In genomic region chr9:71909887-71910601, GRCh38 we compare ENCODE assay signal across 8 cellular contexts. TPM values are rescaled to one million over a fixed set of nuclear protein-coding genes. Genes with fewer than 3 reads are reported as not detected.
A peak's percentile ranks its signal among the peaks of the same experiment; 100 is the strongest.
DNase-seq lines count a peak whose midpoint lies in the region; ATAC-seq and TF ChIP-seq lines count a peak whose summit lies in the region.

No MANE protein-coding gene starts in this region.

- no peak for DNase-seq in AG04449 (ENCODE audit: low read depth, low spot score)
- peak; percentile 49 for DNase-seq in HT-29 (ENCODE audit: low spot score)
- peak; percentile 55 for DNase-seq in SW480 (ENCODE audit: low spot score)
- DNase-seq in brain microvascular endothelial cell: peak; percentile 20
- peak; percentile 81 for DNase-seq in sciatic nerve (ENCODE audit: low spot score)

- intact Hi-C loops in sciatic nerve (cut with DNase I): no loop called here

- peak overlapping the region; percentile 69 for H3K27ac ChIP-seq in brain microvascular endothelial cell

- TF ChIP-seq CTCF in AG04449 (IDR thresholded peaks at IDR 0.05; ENCODE audit: insufficient read depth, low read length, missing control alignments): no peak
- no peak for TF ChIP-seq CTCF in brain microvascular endothelial cell (IDR thresholded peaks at IDR 0.05; ENCODE audit: low read depth, low read length, missing control alignments)

- no peaks in the 10 kb centered on the region for H3K36me3 ChIP-seq in brain microvascular endothelial cell (replicated peaks)

- CTCF ChIA-PET in AG04449 (lab: Yijun Ruan, JAX): no interaction called here

- ATAC-seq in GM18517 (IDR thresholded peaks at IDR 0.05; ENCODE audit: unreplicated experiment) (peak; percentile 1), sciatic nerve (no peak), GM21423 (IDR thresholded peaks at IDR 0.05; ENCODE audit: unreplicated experiment) (no peak)

- H3K4me3 ChIP-seq in AG04449 (ENCODE audit: low read depth, low read length) (peak overlapping the region; percentile 89), brain microvascular endothelial cell (ENCODE audit: low read depth, low read length) (peak overlapping the region; percentile 89), iPS-11a (ENCODE audit: low read depth, low read length) (peak overlapping the region; percentile 97)

- POLR2A ChIA-PET in AG04449 (lab: Yijun Ruan, JAX): interaction anchor here (1.4 to 1.8 kb wide), 4 partner anchors 11 to 27 kb away, joined by 4 to 15 read pairs (median 6); no protein-coding TSS in a partner anchor

- H3K27me3 ChIP-seq in brain microvascular endothelial cell (replicated peaks): no peaks in the 10 kb centered on the region

- in situ Hi-C loops in brain microvascular endothelial cell (cut with HindIII; ENCODE audit: low pct_ligation_motif_present, low sequenced_read_pairs): no loop called here

RNA-seq across cellular contexts. Expression of gene ABHD17B, which starts 0.9 kb away (rescaled TPM):
- total RNA-seq in HT-29 (2014; rRNA removed; shearing (Covaris generic)): 20.0 and 21.8 TPM in 2 replicates
- total RNA-seq in sciatic nerve: 14.4 TPM

RNA-seq across cellular contexts. Expression of gene C9orf85, which starts 1.4 kb away (rescaled TPM):
- total RNA-seq in HT-29 (2014; rRNA removed; shearing (Covaris generic)): 7.5 and 10.2 TPM in 2 replicates
- 12.2 TPM for total RNA-seq in sciatic nerve
